17 cellular contexts compared by ENCODE assay signal in genomic region chr1:5009376-5010065, GRCh38.
DNase-seq lines count a peak whose midpoint lies in the region; ATAC-seq and TF ChIP-seq lines count a peak whose summit lies in the region.
"Had no signal": no experiment of that assay in that cellular context is flagged by ENCODE, and none has a peak within 500 bp of the region (broad histone marks: within the 10 kb centered on the region; RNA-seq: fewer than 3 reads in every experiment).

No MANE protein-coding gene starts in this region.

- peak overlapping the region; percentile 37 to 76 (median 66); a peak in 21 of 22 replicates for H3K4me2 ChIP-seq in BLaER1 treated with 17β-estradiol and CSF1 and Interleukin-3, amounts not matched to agents 10 nM and 100 nM
- H3K4me2 ChIP-seq: GM23338 had no signal

- H3K36me3 ChIP-seq in BLaER1 treated with 17β-estradiol and CSF1 and Interleukin-3, amounts not matched to agents 10 nM and 100 nM, result no peaks in the 10 kb centered on the region
- no peaks in the 10 kb centered on the region for H3K36me3 ChIP-seq in esophagus muscularis mucosa
- H3K36me3 ChIP-seq: HAP-1 had no signal

- peaks cover 0 to 6% (median 0%) of the 10 kb centered on the region in 11 experiments; a peak in 2 of 22 replicates for H3K27me3 ChIP-seq in BLaER1 treated with 17β-estradiol and CSF1 and Interleukin-3, amounts not matched to agents 10 nM and 100 nM
- H3K27me3 ChIP-seq in esophagus muscularis mucosa, result peaks cover 0 to 36% (median 0%) of the 10 kb centered on the region in 4 donors

- no peak for ATAC-seq in HG02642 (IDR thresholded peaks at IDR 0.05; ENCODE audit: poor library complexity, unreplicated experiment)
- no peak for ATAC-seq in HG03342 (IDR thresholded peaks at IDR 0.05; ENCODE audit: unreplicated experiment)
- ATAC-seq: CD8-positive, alpha-beta T cell; GM23338 had no signal

- DNase-seq in esophagus muscularis mucosa (ENCODE audit: extremely low spot score) (peak; percentile 86), mesenteric fat pad (ENCODE audit: low spot score) (peak; percentile 65), putamen (ENCODE audit: low spot score) (peak; percentile 26), posterior vena cava (ENCODE audit: low spot score) (no peak), glomerular visceral epithelial cell (ENCODE audit: extremely low spot score) (no peak)
- DNase-seq: Caco-2; CD4-positive, CD25-positive, alpha-beta regulatory T cell; CD8-positive, alpha-beta T cell; DMS153; DND-41; HFFc6 had no signal

- WGBS in esophagus muscularis mucosa, result 56% methylated on average over 7 of the region's 7 CpGs

- no peaks in the 10 kb centered on the region; a peak in 1 of 22 replicates for H4K20me1 ChIP-seq in BLaER1 treated with 17β-estradiol and CSF1 and Interleukin-3, amounts not matched to agents 10 nM and 100 nM

- no peak for TF ChIP-seq POLR2A in esophagus muscularis mucosa (IDR thresholded peaks at IDR 0.05; ENCODE audit: low read depth)

- peaks cover 28 to 43% (median 40%) of the 10 kb centered on the region in 10 experiments for H3K4me1 ChIP-seq in BLaER1 treated with 17β-estradiol and CSF1 and Interleukin-3, amounts not matched to agents 10 nM and 100 nM
- H3K4me1 ChIP-seq in esophagus muscularis mucosa, result no peaks in the 10 kb centered on the region
- H3K4me1 ChIP-seq: Caco-2, HAP-1 had no signal

- H3K27ac ChIP-seq in BLaER1 treated with 17β-estradiol and CSF1 and Interleukin-3, amounts not matched to agents 10 nM and 100 nM, result peak overlapping the region in 4 of 11 experiments; percentile 23 to 53 (median 38); a peak in 6 of 22 replicates
- no peak overlapping the region for H3K27ac ChIP-seq in esophagus muscularis mucosa (replicated peaks in 1 of 4)
- H3K27ac ChIP-seq: C4-2B had no signal

- no peak overlapping the region for H3K9ac ChIP-seq in BLaER1 treated with 17β-estradiol and CSF1 and Interleukin-3, amounts not matched to agents 10 nM and 100 nM

- intact Hi-C loops in esophagus muscularis mucosa (cut with DNase I) (no loop called here), posterior vena cava (cut with DNase I) (no loop called here)

- no peak for TF ChIP-seq CTCF in esophagus muscularis mucosa (IDR thresholded peaks at IDR 0.05)

- H3K4me3 ChIP-seq in BLaER1 treated with 17β-estradiol and CSF1 and Interleukin-3, amounts not matched to agents 10 nM and 100 nM, result no peak overlapping the region
- H3K4me3 ChIP-seq in esophagus muscularis mucosa, result no peak overlapping the region
- H3K4me3 ChIP-seq: GM23338, HAP-1 had no signal

- peaks cover 0 to 4% (median 0%) of the 10 kb centered on the region in 11 experiments; a peak in 4 of 22 replicates for H3K9me3 ChIP-seq in BLaER1 treated with 17β-estradiol and CSF1 and Interleukin-3, amounts not matched to agents 10 nM and 100 nM (replicated peaks in 1 of 11)
- H3K9me3 ChIP-seq in esophagus muscularis mucosa, result no peaks in the 10 kb centered on the region
- H3K9me3 ChIP-seq: Caco-2, HAP-1 had no signal

- TF ChIP-seq EP300 in esophagus muscularis mucosa (IDR thresholded peaks at IDR 0.05), result no peak

Comparison
In these comparisons a context has a peak if more than half of its experiments do, and no peak if none do; other contexts are left out.
1. DNase-seq: peak in esophagus muscularis mucosa (single experiment), mesenteric fat pad (single experiment) and putamen (single experiment); none in posterior vena cava (single experiment) and glomerular visceral epithelial cell (single experiment).